ENCODE assay signal across 13 cellular contexts in genomic region chr14:103699901-103700752, GRCh38. TPM values are rescaled to one million over a fixed set of nuclear protein-coding genes. Genes with fewer than 3 reads are reported as not detected.
DNase-seq lines count a peak whose midpoint lies in the region; TF ChIP-seq lines count a peak whose summit lies in the region.
"Had no signal": no experiment of that assay in that cellular context is flagged by ENCODE, and none has a peak within 500 bp of the region (broad histone marks: within the 10 kb centered on the region; RNA-seq: fewer than 3 reads in every experiment).

No MANE protein-coding gene starts in this region.

- CTCF ChIA-PET in activated naive CD4-positive, alpha-beta T cell treated with anti-CD3 and anti-CD28 coated beads, Interleukin-2, amount 10 ng/mL, durations not matched to agents 7 days and 5 days (lab: Charles Lee): no interaction called here

- no peaks in the 10 kb centered on the region for H3K9me3 Mint-ChIP-seq in activated naive CD4-positive, alpha-beta T cell treated with anti-CD3 and anti-CD28 coated beads, Interleukin-2, amount 10 ng/mL, durations not matched to agents 7 days and 5 days
- H3K9me3 Mint-ChIP-seq in dendritic cell treated with granulocyte-macrophage colony-stimulating factor and Interleukin-4, amounts not matched to agents 40 ng/mL and 50 ng/mL, for 4 days: no peaks in the 10 kb centered on the region
- no peaks in the 10 kb centered on the region for H3K9me3 Mint-ChIP-seq in mesothelial cell of epicardium
- H3K9me3 Mint-ChIP-seq: type B pancreatic cell had no signal

- H3K27me3 Mint-ChIP-seq in activated naive CD4-positive, alpha-beta T cell treated with anti-CD3 and anti-CD28 coated beads, Interleukin-2, amount 10 ng/mL, durations not matched to agents 7 days and 5 days: no peaks in the 10 kb centered on the region
- H3K27me3 Mint-ChIP-seq in dendritic cell treated with granulocyte-macrophage colony-stimulating factor and Interleukin-4, amounts not matched to agents 40 ng/mL and 50 ng/mL, for 4 days: no peaks in the 10 kb centered on the region
- H3K27me3 Mint-ChIP-seq in mesothelial cell of epicardium (ENCODE audit: low read depth): no peaks in the 10 kb centered on the region
- H3K27me3 Mint-ChIP-seq: type B pancreatic cell had no signal

- H3K4me3 Mint-ChIP-seq in activated naive CD4-positive, alpha-beta T cell treated with anti-CD3 and anti-CD28 coated beads, Interleukin-2, amount 10 ng/mL, durations not matched to agents 7 days and 5 days: no peak overlapping the region
- no peak overlapping the region for H3K4me3 Mint-ChIP-seq in dendritic cell treated with granulocyte-macrophage colony-stimulating factor and Interleukin-4, amounts not matched to agents 40 ng/mL and 50 ng/mL, for 4 days
- H3K4me3 Mint-ChIP-seq in mesothelial cell of epicardium: no peak overlapping the region
- H3K4me3 Mint-ChIP-seq: type B pancreatic cell had no signal

- H3K27ac Mint-ChIP-seq in activated naive CD4-positive, alpha-beta T cell treated with anti-CD3 and anti-CD28 coated beads, Interleukin-2, amount 10 ng/mL, durations not matched to agents 7 days and 5 days: peak overlapping the region; percentile 16
- peak overlapping the region; percentile 42 for H3K27ac Mint-ChIP-seq in dendritic cell treated with granulocyte-macrophage colony-stimulating factor and Interleukin-4, amounts not matched to agents 40 ng/mL and 50 ng/mL, for 4 days
- H3K27ac Mint-ChIP-seq in mesothelial cell of epicardium: no peak overlapping the region

- H3K4me1 Mint-ChIP-seq in activated naive CD4-positive, alpha-beta T cell treated with anti-CD3 and anti-CD28 coated beads, Interleukin-2, amount 10 ng/mL, durations not matched to agents 7 days and 5 days: peaks cover 8% of the 10 kb centered on the region
- peaks cover 51% of the 10 kb centered on the region for H3K4me1 Mint-ChIP-seq in dendritic cell treated with granulocyte-macrophage colony-stimulating factor and Interleukin-4, amounts not matched to agents 40 ng/mL and 50 ng/mL, for 4 days (ENCODE audit: low read depth)
- peaks cover 19% of the 10 kb centered on the region for H3K4me1 Mint-ChIP-seq in mesothelial cell of epicardium

- peaks cover 22% of the 10 kb centered on the region for H3K36me3 Mint-ChIP-seq in activated naive CD4-positive, alpha-beta T cell treated with anti-CD3 and anti-CD28 coated beads, Interleukin-2, amount 10 ng/mL, durations not matched to agents 7 days and 5 days
- peaks cover 100% of the 10 kb centered on the region for H3K36me3 Mint-ChIP-seq in dendritic cell treated with granulocyte-macrophage colony-stimulating factor and Interleukin-4, amounts not matched to agents 40 ng/mL and 50 ng/mL, for 4 days (ENCODE audit: low read depth)
- peaks cover 17% of the 10 kb centered on the region for H3K36me3 Mint-ChIP-seq in mesothelial cell of epicardium

- peak overlapping the region; percentile 97 for H3K27ac ChIP-seq in temporal lobe (ENCODE audit: low read depth, low read length)
- H3K27ac ChIP-seq: HL-60, left lung, parathyroid adenoma had no signal

- intact Hi-C loops in dendritic cell treated with granulocyte-macrophage colony-stimulating factor and Interleukin-4, amounts not matched to agents 40 ng/mL and 50 ng/mL, for 4 days (cut with micrococcal nuclease): no loop called here

- DNase-seq in activated naive CD4-positive, alpha-beta T cell treated with anti-CD3 and anti-CD28 coated beads, Interleukin-2, amount 10 ng/mL, durations not matched to agents 7 days and 5 days: no peak
- no peak for DNase-seq in activated naive CD4-positive, alpha-beta T cell (lab: John Stamatoyannopoulos, UW)
- DNase-seq in medulla oblongata (ENCODE audit: extremely low spot score) (peak; percentile 67), mesothelial cell of epicardium (ENCODE audit: low spot score in 2 of 2, unreplicated experiment in 2 of 2) (no peak), SW480 (ENCODE audit: low spot score) (no peak)
- DNase-seq in effector CD8-positive, alpha-beta T cell (lab: John Stamatoyannopoulos, UW): no peak
- DNase-seq: ACHN had no signal

- no peak for TF ChIP-seq CTCF in mesothelial cell of epicardium (IDR thresholded peaks at IDR 0.05; ENCODE audit: unreplicated experiment)

RNA-seq across cellular contexts. Expression of gene XRCC3, which starts 15.1 kb away (rescaled TPM):
- total RNA-seq in temporal lobe: 5.7 TPM
- total RNA-seq in mesothelial cell of epicardium: 17.0 to 19.7 TPM (median 19.2 TPM) in 3 replicates

RNA-seq across cellular contexts. Expression of gene ZFYVE21, which starts 15.5 kb away (rescaled TPM):
- 29.0 TPM for total RNA-seq in temporal lobe
- total RNA-seq in mesothelial cell of epicardium: 32.9 to 40.2 TPM (median 37.3 TPM) in 3 replicates
